Comparison of ENCODE assay signal across 1 cellular context in genomic region chr7:6057316-6058128, GRCh38.
A peak's percentile ranks its signal among the peaks of the same experiment; 100 is the strongest.
TF ChIP-seq lines count a peak whose summit lies in the region.

No MANE protein-coding gene starts in this region.

TF ChIP-seq in K562, 482 proteins besides CTCF, POLR2A, EP300 and RAD21 (continued from another document and continues in another):
- no peak for TF ChIP-seq RREB1 (CRISPR knock-in tag; IDR thresholded peaks at IDR 0.05)
- TF ChIP-seq YBX1 (IDR thresholded peaks at IDR 0.05), result no peak
- TF ChIP-seq SREBF2 (CRISPR knock-in tag; IDR thresholded peaks at IDR 0.05), result no peak
- no peak for TF ChIP-seq TCFL5 (CRISPR knock-in tag; conservative IDR thresholded peaks at IDR 0.05)
- no peak for TF ChIP-seq CHCHD3 (CRISPR knock-in tag; IDR thresholded peaks at IDR 0.05)
- TF ChIP-seq ZNF398 (CRISPR knock-in tag; IDR thresholded peaks at IDR 0.05), result no peak
- no peak for TF ChIP-seq EZH2 (IDR thresholded peaks at IDR 0.05; ENCODE audit: borderline replicate concordance, low read depth, low read length)
- TF ChIP-seq ZNF561 (CRISPR knock-in tag; conservative IDR thresholded peaks at IDR 0.05), result no peak
- no peak for TF ChIP-seq ZNF124 (CRISPR knock-in tag; IDR thresholded peaks at IDR 0.05)
- TF ChIP-seq PHB2 (IDR thresholded peaks at IDR 0.05; ENCODE audit: low read depth), result no peak
- TF ChIP-seq RUNX1 (IDR thresholded peaks at IDR 0.05; ENCODE audit: low read depth), result no peak
- TF ChIP-seq POLR2B (IDR thresholded peaks at IDR 0.05; ENCODE audit: low read depth, partially characterized antibody), result peak; percentile 43
- TF ChIP-seq BCLAF1 (IDR thresholded peaks at IDR 0.05; ENCODE audit: borderline replicate concordance in 1 of 2, control insufficient read depth in 1 of 2, low read depth in 2 of 2, low read length in 1 of 2), result no peak
- no peak for TF ChIP-seq ZNF277 (CRISPR knock-in tag; IDR thresholded peaks at IDR 0.05; ENCODE audit: borderline replicate concordance)
- TF ChIP-seq ZNF311 (CRISPR knock-in tag; IDR thresholded peaks at IDR 0.05), result no peak
- TF ChIP-seq ZNF133 (CRISPR knock-in tag; IDR thresholded peaks at IDR 0.05), result no peak
- TF ChIP-seq TAF15 (IDR thresholded peaks at IDR 0.05; ENCODE audit: low read depth, low read length), result no peak
- TF ChIP-seq ZNF318 (IDR thresholded peaks at IDR 0.05; ENCODE audit: borderline replicate concordance in 1 of 2, low read depth in 1 of 2), result 0 out of 4 replicates have a peak, but pooled peaks of 1 of the 2 experiments have one; percentile 13
- peak; percentile 37; the same call in 1 of the 2 replicates for TF ChIP-seq POLR2AphosphoS5 (IDR thresholded peaks at IDR 0.05; ENCODE audit: control insufficient read depth, insufficient read depth, low read depth, low read length)
- no peak for TF ChIP-seq ZZZ3 (IDR thresholded peaks at IDR 0.05)
- no peak for TF ChIP-seq ZBTB43 (CRISPR knock-in tag; IDR thresholded peaks at IDR 0.05)
- no peak for TF ChIP-seq ATF6 (CRISPR knock-in tag; IDR thresholded peaks at IDR 0.05)
- no peak for TF ChIP-seq TFAP4 (CRISPR knock-in tag; IDR thresholded peaks at IDR 0.05; ENCODE audit: borderline replicate concordance)
- TF ChIP-seq ILF3 (IDR thresholded peaks at IDR 0.05; ENCODE audit: borderline replicate concordance), result no peak
- TF ChIP-seq SAFB (IDR thresholded peaks at IDR 0.05; ENCODE audit: borderline replicate concordance, low read depth, low read length), result no peak
- TF ChIP-seq PRPF4 (IDR thresholded peaks at IDR 0.05; ENCODE audit: insufficient read depth, low read depth, low read length, poor library complexity, severe bottlenecking), result no peak
- no peak for TF ChIP-seq TARDBP (IDR thresholded peaks at IDR 0.05)
- TF ChIP-seq TCF15 (CRISPR knock-in tag; IDR thresholded peaks at IDR 0.05), result no peak
- TF ChIP-seq KLF16 (IDR thresholded peaks at IDR 0.05), result no peak
- no peak for TF ChIP-seq ZNF212 (CRISPR knock-in tag; IDR thresholded peaks at IDR 0.05)
- no peak for TF ChIP-seq NBN (IDR thresholded peaks at IDR 0.05; ENCODE audit: low read depth)
